ENCODE assay signal across 1 cellular context in the genomic region with DNA sequence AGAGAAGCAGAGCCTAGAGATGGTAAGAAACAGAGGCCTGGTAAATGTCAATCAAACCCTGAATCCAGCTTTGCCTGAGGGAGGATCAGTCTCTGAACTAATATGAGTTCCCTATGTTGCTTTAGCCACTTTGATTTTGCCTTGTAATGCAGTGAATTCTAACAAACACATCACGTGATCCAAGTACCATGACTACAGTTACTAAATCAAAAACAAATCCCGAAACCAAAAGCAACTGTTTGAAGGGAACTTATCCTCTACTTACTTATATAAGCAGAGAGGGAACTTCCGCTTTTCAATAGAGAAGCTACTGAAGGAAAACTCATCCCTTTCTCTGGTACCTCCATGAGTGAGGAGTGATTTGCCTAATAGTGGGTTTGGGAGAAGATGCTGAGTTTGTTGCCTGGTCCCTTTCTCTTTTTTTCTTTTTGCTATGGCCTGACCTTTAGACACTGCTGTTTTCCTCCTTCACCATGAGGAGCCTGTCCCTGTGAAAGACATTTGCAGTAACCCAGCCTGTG.
TF ChIP-seq lines count a peak whose summit lies in the region.

No MANE protein-coding gene starts in this region.

TF ChIP-seq in GM23338, 12 proteins besides CTCF, POLR2A, EP300 and RAD21 (continued from another document):
- TF ChIP-seq ZNF462 (CRISPR knock-in tag; IDR thresholded peaks at IDR 0.05) = no peak
